ENCODE assay signal across 30 cellular contexts in the genomic region with DNA sequence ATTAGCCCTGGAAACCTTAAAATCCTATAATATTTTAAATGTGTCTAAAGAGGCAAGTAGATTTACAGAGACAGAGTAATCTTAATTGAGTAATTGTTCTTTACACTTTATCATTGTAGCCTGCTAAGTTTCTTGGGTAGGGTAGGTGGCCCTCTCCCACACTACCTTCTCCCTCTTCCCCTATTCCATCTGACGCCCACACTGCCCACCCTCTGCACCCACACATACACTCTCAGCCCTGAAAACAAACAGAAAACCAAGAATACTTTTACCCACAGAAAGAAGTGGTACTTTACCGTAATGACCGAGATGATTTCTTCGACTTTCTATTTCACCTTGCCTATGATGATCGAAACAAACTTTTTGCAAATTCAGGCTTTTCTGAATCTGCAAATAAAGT.
"Had no signal": no experiment of that assay in that cellular context is flagged by ENCODE, and none has a peak within 500 bp of the region (broad histone marks: within the 10 kb centered on the region; RNA-seq: fewer than 3 reads in every experiment).

No MANE protein-coding gene starts in this region.

- ATAC-seq: Right ventricle myocardium inferior had no signal

- H3K9me3 ChIP-seq: SK-N-SH had no signal

- H3K27me3 ChIP-seq: SJCRH30 had no signal

- H2AFZ ChIP-seq: PC-9 had no signal

- H3K9ac ChIP-seq: KMS-11, SK-N-SH had no signal

- DNase-seq: Karpas-422, MM.1S, MV-4-11, NCI-H1092, NCI-H1105, NCI-H1417 treated with DMSO at 0.1 percent for 48 hours, NCI-H1436 treated with DMSO at 0.1 percent for 48 hours, NCI-H1694 treated with DMSO at 0.1 percent for 48 hours, NCI-H187 treated with DMSO at 0.1 percent for 48 hours, NCI-H2029, NCI-H2081, NCI-H2171 treated with DMSO at 0.1 percent for 48 hours, NCI-H2227 treated with DMSO at 0.1 percent for 48 hours, NCI-H345, NCI-H446 treated with DMSO at 0.1 percent for 48 hours, NCI-H510A, NCI-H524, NCI-H526, NCI-H69, NCI-H748 treated with DMSO at 0.1 percent for 48 hours, NCI-H82, PC-9, SHP77, SIG-M5, SJCRH30, SK-N-SH, SW 1271 had no signal

- H3K4me3 ChIP-seq: PC-9, SJCRH30 had no signal

- H3K27ac ChIP-seq: KMS-11, PC-9, RWPE1, SJCRH30 had no signal

- H3K36me3 ChIP-seq: SJCRH30 had no signal

- H3K4me2 ChIP-seq: KMS-11, PC-9, SK-N-SH had no signal
